ENCODE assay signal across 8 cellular contexts in the genomic region with DNA sequence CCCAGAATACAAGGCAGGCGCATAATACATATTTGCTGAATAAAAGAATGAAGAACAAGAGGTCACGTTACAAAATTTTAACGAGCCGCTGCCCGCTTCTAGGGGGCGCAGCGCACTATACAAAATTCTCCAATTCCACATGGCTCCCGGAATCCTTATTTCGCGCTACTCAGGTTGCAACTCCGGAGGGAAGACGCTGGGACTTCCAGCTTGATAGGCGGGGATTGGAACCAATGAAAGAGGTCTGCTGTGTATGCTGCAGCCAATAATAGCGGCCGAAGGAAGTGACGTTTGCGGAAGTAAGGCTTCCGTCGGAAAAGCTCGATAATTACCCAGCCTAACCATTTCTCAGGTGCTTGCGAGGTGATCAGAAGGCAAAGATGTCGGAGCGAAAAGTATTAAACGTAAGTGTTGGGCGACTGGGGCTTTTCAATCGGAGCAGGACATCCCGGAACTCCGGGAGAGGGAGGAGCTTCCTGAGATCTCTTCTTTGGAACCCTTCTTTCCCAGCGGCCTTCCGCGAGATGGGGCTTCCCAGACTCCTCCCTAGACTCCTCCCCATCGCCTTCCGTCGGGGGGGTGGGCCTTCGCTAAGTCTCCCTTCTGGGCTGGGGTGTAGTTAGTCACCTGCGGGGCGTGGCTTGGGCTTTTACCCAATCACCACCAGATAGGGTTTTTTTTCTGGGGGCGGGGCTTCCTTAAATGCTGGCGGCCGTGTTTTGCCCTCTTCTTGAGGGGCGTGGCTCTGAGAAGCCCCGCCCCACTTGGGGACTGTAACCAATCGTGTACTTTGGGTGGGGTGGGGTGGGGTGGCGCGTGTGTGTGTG. TPM values are rescaled to one million over a fixed set of nuclear protein-coding genes. Genes with fewer than 3 reads are reported as not detected.
DNase-seq lines count a peak whose midpoint lies in the region; ATAC-seq, FAIRE-seq and TF ChIP-seq lines count a peak whose summit lies in the region.

A gene (plus strand): TSS at position 314 of the 827 bp plus-strand sequence. CDS start 67 bp downstream, at position 381.

- peak within 1 kb of the TSS; percentile 88 for H2AFZ ChIP-seq in smooth muscle cell (ENCODE audit: low read depth)

- peaks cover 16% of the 10 kb centered on the region for H3K36me3 ChIP-seq in bronchial epithelial cell (ENCODE audit: control insufficient read depth, insufficient read depth, low read length)
- H3K36me3 ChIP-seq in smooth muscle cell (ENCODE audit: low read depth), result no peaks in the 10 kb centered on the region

- H3K4me3 ChIP-seq in AG09309 (ENCODE audit: control insufficient read depth, low read depth, low read length) (peak within 1 kb of the TSS; percentile 47), WI38 (ENCODE audit: low read depth, low read length) (peak within 1 kb of the TSS; percentile 72), bronchial epithelial cell (ENCODE audit: low read depth, low read length) (peak within 1 kb of the TSS; percentile 70), smooth muscle cell (peak within 1 kb of the TSS; percentile 66)

- H3K27ac ChIP-seq in smooth muscle cell (ENCODE audit: low read depth), result peak within 1 kb of the TSS; percentile 94

- DNase-seq in AG09309 (ENCODE audit: low read depth) (peak; percentile 99), NCI-H2227 treated with DMSO at 0.1 percent for 48 hours (lab: John Stamatoyannopoulos, UW) (peak; percentile 94), bronchial epithelial cell (ENCODE audit: low read depth) (peak; percentile 96), iPS-NIHi7 (ENCODE audit: extremely low spot score) (peak; percentile 100), smooth muscle cell (lab: John Stamatoyannopoulos, UW; ENCODE audit: unreplicated experiment) (peak; percentile 92)

- ATAC-seq in GM18909 (IDR thresholded peaks at IDR 0.05; ENCODE audit: poor library complexity, unreplicated experiment) (peak; percentile 91), HG03175 (IDR thresholded peaks at IDR 0.05; ENCODE audit: unreplicated experiment) (peak; percentile 88)

- peak; percentile 45 for TF ChIP-seq CTCF in AG09309 (IDR thresholded peaks at IDR 0.05; ENCODE audit: control insufficient read depth, insufficient read depth, low read depth, low read length, missing control alignments)
- TF ChIP-seq CTCF in WI38 (IDR thresholded peaks at IDR 0.05; ENCODE audit: low read depth, low read length), result peak; percentile 45
- peak; percentile 49 for TF ChIP-seq CTCF in bronchial epithelial cell (IDR thresholded peaks at IDR 0.05; ENCODE audit: insufficient read depth, low read length, severe bottlenecking)
- TF ChIP-seq CTCF in smooth muscle cell (IDR thresholded peaks at IDR 0.05; ENCODE audit: borderline replicate concordance, insufficient read depth, poor library complexity, severe bottlenecking), result peak; percentile 53

- H3K4me2 ChIP-seq in smooth muscle cell, result peak within 1 kb of the TSS; percentile 82

- no peaks in the 10 kb centered on the region for H3F3A ChIP-seq in smooth muscle cell (ENCODE audit: low read depth)

- peak; percentile 36 for FAIRE-seq in bronchial epithelial cell (lab: Jason Lieb, UNC)

- H3K27me3 ChIP-seq in bronchial epithelial cell (ENCODE audit: control insufficient read depth, insufficient read depth, low read length) (no peaks in the 10 kb centered on the region), smooth muscle cell (ENCODE audit: low read depth) (no peaks in the 10 kb centered on the region)

- peak within 1 kb of the TSS; percentile 93 for H3K9ac ChIP-seq in smooth muscle cell (ENCODE audit: low read depth)

- no peaks in the 10 kb centered on the region for H3K79me2 ChIP-seq in smooth muscle cell (ENCODE audit: low read depth)

- 1% methylated on average over 40 of the region's 45 CpGs for WGBS in smooth muscle cell (ENCODE audit: low lambda C conversion rate)

- no peaks in the 10 kb centered on the region for H3K4me1 ChIP-seq in smooth muscle cell (ENCODE audit: low read depth)

- no peaks in the 10 kb centered on the region for H4K20me1 ChIP-seq in smooth muscle cell (ENCODE audit: low read depth)

- no peaks in the 10 kb centered on the region for H3K9me3 ChIP-seq in smooth muscle cell (replicated peaks; ENCODE audit: low read depth)

RNA-seq across cellular contexts. Expression of the gene that starts here (rescaled TPM):
- total RNA-seq in bronchial epithelial cell (19.0 and 24.3 TPM in 2 replicates), smooth muscle cell (8.7 and 11.6 TPM in 2 replicates)
- polyA plus RNA-seq in smooth muscle cell, result 12.0 and 16.6 TPM in 2 replicates

Comparison
In these comparisons a context has a peak if more than half of its experiments do, and no peak if none do; other contexts are left out.
1. Peak in every context shown above with its lines: DNase-seq, ATAC-seq, H3K4me3 ChIP-seq and H3K27ac ChIP-seq.